19 cellular contexts compared by ENCODE assay signal in genomic region chr12:122004633-122005071, GRCh38. TPM values are rescaled to one million over a fixed set of nuclear protein-coding genes. Genes with fewer than 3 reads are reported as not detected.
A peak's percentile ranks its signal among the peaks of the same experiment; 100 is the strongest.
DNase-seq lines count a peak whose midpoint lies in the region; ATAC-seq and TF ChIP-seq lines count a peak whose summit lies in the region.
"Had no signal": no experiment of that assay in that cellular context is flagged by ENCODE, and none has a peak within 500 bp of the region (broad histone marks: within the 10 kb centered on the region; RNA-seq: fewer than 3 reads in every experiment).

No MANE protein-coding gene starts in this region.

- H3K4me3 ChIP-seq in OCI-LY3 (ENCODE audit: low read length): peak overlapping the region; percentile 43
- H3K4me3 ChIP-seq in right cardiac atrium (ENCODE audit: low read length): no peak overlapping the region
- peak overlapping the region in 1 of 2 donors; percentile 12 for H3K4me3 ChIP-seq in tibial artery
- no peak overlapping the region for H3K4me3 ChIP-seq in dorsolateral prefrontal cortex
- H3K4me3 ChIP-seq: A549, esophagus squamous epithelium, sigmoid colon, upper lobe of left lung had no signal

- no peaks in the 10 kb centered on the region for H3K36me3 Mint-ChIP-seq in activated CD8-positive, alpha-beta T cell treated with anti-CD3 and anti-CD28 coated beads for 36 hours (ENCODE audit: low read depth)
- H3K36me3 Mint-ChIP-seq in activated CD8-positive, alpha-beta T cell treated with anti-CD3 and anti-CD28 coated beads, Interleukin-2, amount 10 ng/mL, durations not matched to agents 7 days and 5 days (ENCODE audit: low read depth): no peaks in the 10 kb centered on the region

- no peak for TF ChIP-seq CTCF in activated CD8-positive, alpha-beta T cell treated with anti-CD3 and anti-CD28 coated beads for 36 hours (IDR thresholded peaks at IDR 0.05)
- no peak for TF ChIP-seq CTCF in OCI-LY3 (IDR thresholded peaks at IDR 0.05; ENCODE audit: low read depth, low read length)
- no peak for TF ChIP-seq CTCF in tibial artery (IDR thresholded peaks at IDR 0.05)
- TF ChIP-seq CTCF in dorsolateral prefrontal cortex (IDR thresholded peaks at IDR 0.05 in 54 of 56, conservative IDR thresholded peaks at IDR 0.05 in 2 of 56; ENCODE audit: low read depth in 1 of 56, partially characterized antibody in 56 of 56): no peak

- no peaks in the 10 kb centered on the region for H4K20me1 ChIP-seq in OCI-LY3 (ENCODE audit: insufficient read depth, low read length)

- H3K27me3 ChIP-seq in OCI-LY3 (ENCODE audit: low read depth, low read length): peaks cover 41% of the 10 kb centered on the region
- H3K27me3 ChIP-seq in right cardiac atrium (ENCODE audit: control insufficient read depth, insufficient read depth): no peaks in the 10 kb centered on the region
- no peaks in the 10 kb centered on the region for H3K27me3 ChIP-seq in tibial artery
- H3K27me3 ChIP-seq in dorsolateral prefrontal cortex: no peaks in the 10 kb centered on the region
- H3K27me3 ChIP-seq: sigmoid colon, upper lobe of left lung had no signal

- CTCF ChIA-PET in activated CD8-positive, alpha-beta T cell treated with anti-CD3 and anti-CD28 coated beads for 36 hours (lab: Charles Lee): interaction anchor here (1.0 to 1.4 kb wide), 3 partner anchors 25 to 814 kb away, joined by 3 to 5 read pairs (median 3); no protein-coding TSS in a partner anchor
- CTCF ChIA-PET in activated CD8-positive, alpha-beta T cell treated with anti-CD3 and anti-CD28 coated beads, Interleukin-2, amount 10 ng/mL, durations not matched to agents 7 days and 5 days (lab: Charles Lee): interaction anchor here (1.1 to 1.6 kb wide), 3 partner anchors 13 to 191 kb away, joined by 3 to 4 read pairs (median 3); partner anchors contain the start of gene CFAP251

- H3K4me3 Mint-ChIP-seq in activated CD8-positive, alpha-beta T cell treated with anti-CD3 and anti-CD28 coated beads for 36 hours: no peak overlapping the region
- no peak overlapping the region for H3K4me3 Mint-ChIP-seq in activated CD8-positive, alpha-beta T cell treated with anti-CD3 and anti-CD28 coated beads, Interleukin-2, amount 10 ng/mL, durations not matched to agents 7 days and 5 days
- H3K4me3 Mint-ChIP-seq: activated CD4-positive, alpha-beta T cell treated with anti-CD3 and anti-CD28 coated beads, Interleukin-2, amount 10 ng/mL, durations not matched to agents 7 days and 5 days; HFFc6; nephron; T-helper 17 cell had no signal

- H3K9me3 Mint-ChIP-seq in activated CD8-positive, alpha-beta T cell treated with anti-CD3 and anti-CD28 coated beads for 36 hours: no peaks in the 10 kb centered on the region
- H3K9me3 Mint-ChIP-seq in activated CD8-positive, alpha-beta T cell treated with anti-CD3 and anti-CD28 coated beads, Interleukin-2, amount 10 ng/mL, durations not matched to agents 7 days and 5 days (ENCODE audit: insufficient read depth): peaks cover 1% of the 10 kb centered on the region

- H3K27ac ChIP-seq in OCI-LY3 (ENCODE audit: low read length) (peak overlapping the region; percentile 84), right cardiac atrium (ENCODE audit: low read length) (peak overlapping the region; percentile 61), tibial artery (peak overlapping the region; percentile 66 to 80), dorsolateral prefrontal cortex (peak overlapping the region in 12 of 59 donors; percentile 7 to 70 (median 37))
- H3K27ac ChIP-seq: A549, sigmoid colon had no signal

- peak overlapping the region; percentile 70 for H3K4me2 ChIP-seq in OCI-LY3 (ENCODE audit: low read length)
- H3K4me2 ChIP-seq: A549 had no signal

- intact Hi-C loops in activated CD8-positive, alpha-beta T cell treated with anti-CD3 and anti-CD28 coated beads for 36 hours (cut with micrococcal nuclease): no loop called here
- intact Hi-C loops in right cardiac atrium (cut with DNase I): no loop called here
- intact Hi-C loops in tibial artery (cut with DNase I; ENCODE audit: low total_unique reads): no loop called here
- intact Hi-C loops in dorsolateral prefrontal cortex (cut with DNase I): loop anchor here in 1 of 2 donors (5.0 kb wide), 1 partner anchor 47 kb away; no protein-coding TSS in a partner anchor

- H3K36me3 ChIP-seq in OCI-LY3 (replicated peaks; ENCODE audit: low read depth, low read length): no peaks in the 10 kb centered on the region
- no peaks in the 10 kb centered on the region for H3K36me3 ChIP-seq in tibial artery
- H3K36me3 ChIP-seq: esophagus squamous epithelium, sigmoid colon, upper lobe of left lung had no signal

- peaks cover 30% of the 10 kb centered on the region for H3K4me1 Mint-ChIP-seq in activated CD8-positive, alpha-beta T cell treated with anti-CD3 and anti-CD28 coated beads for 36 hours (ENCODE audit: low read depth)
- H3K4me1 Mint-ChIP-seq in activated CD8-positive, alpha-beta T cell treated with anti-CD3 and anti-CD28 coated beads, Interleukin-2, amount 10 ng/mL, durations not matched to agents 7 days and 5 days (ENCODE audit: low read depth): peaks cover 35% of the 10 kb centered on the region

- H3K9ac ChIP-seq in OCI-LY3 (ENCODE audit: low read length): peak overlapping the region; percentile 56

- H3K79me2 ChIP-seq in OCI-LY3 (ENCODE audit: low read length): no peaks in the 10 kb centered on the region

- H3K9me3 ChIP-seq in OCI-LY3 (ENCODE audit: insufficient read depth, low read length) (peaks cover 8% of the 10 kb centered on the region; the same call in 1 of the 2 replicates), right cardiac atrium (ENCODE audit: control insufficient read depth, low read length) (no peaks in the 10 kb centered on the region), tibial artery (no peaks in the 10 kb centered on the region)
- H3K9me3 ChIP-seq: A549, esophagus squamous epithelium, sigmoid colon, upper lobe of left lung had no signal

- no peak overlapping the region for H3K27ac Mint-ChIP-seq in activated CD8-positive, alpha-beta T cell treated with anti-CD3 and anti-CD28 coated beads for 36 hours
- no peak overlapping the region for H3K27ac Mint-ChIP-seq in activated CD8-positive, alpha-beta T cell treated with anti-CD3 and anti-CD28 coated beads, Interleukin-2, amount 10 ng/mL, durations not matched to agents 7 days and 5 days
- H3K27ac Mint-ChIP-seq: activated CD4-positive, alpha-beta T cell treated with anti-CD3 and anti-CD28 coated beads, Interleukin-2, amount 10 ng/mL, durations not matched to agents 7 days and 5 days; HFFc6; nephron; T-helper 17 cell had no signal

- H3K27me3 Mint-ChIP-seq in activated CD8-positive, alpha-beta T cell treated with anti-CD3 and anti-CD28 coated beads for 36 hours: peaks cover 5% of the 10 kb centered on the region
- H3K27me3 Mint-ChIP-seq in activated CD8-positive, alpha-beta T cell treated with anti-CD3 and anti-CD28 coated beads, Interleukin-2, amount 10 ng/mL, durations not matched to agents 7 days and 5 days (ENCODE audit: low read depth): peaks cover 29% of the 10 kb centered on the region

- peaks cover 50% of the 10 kb centered on the region for H3K4me1 ChIP-seq in OCI-LY3 (ENCODE audit: low read length)
- H3K4me1 ChIP-seq in right cardiac atrium (ENCODE audit: control insufficient read depth, insufficient read depth, low read length): peaks cover 2% of the 10 kb centered on the region
- peaks cover 0 to 24% (median 13%) of the 10 kb centered on the region in 4 donors for H3K4me1 ChIP-seq in tibial artery
- H3K4me1 ChIP-seq: A549, sigmoid colon had no signal

- ATAC-seq in activated CD8-positive, alpha-beta T cell treated with anti-CD3 and anti-CD28 coated beads for 36 hours: peak; percentile 67
- no peak for ATAC-seq in activated CD8-positive, alpha-beta T cell treated with anti-CD3 and anti-CD28 coated beads, Interleukin-2, amount 10 ng/mL, durations not matched to agents 7 days and 5 days
- ATAC-seq in right cardiac atrium: peak; percentile 42 to 47
- ATAC-seq: A549 had no signal

- no peak for DNase-seq in activated CD8-positive, alpha-beta T cell treated with anti-CD3 and anti-CD28 coated beads for 36 hours
- no peak for DNase-seq in activated CD8-positive, alpha-beta T cell treated with anti-CD3 and anti-CD28 coated beads, Interleukin-2, amount 10 ng/mL, durations not matched to agents 7 days and 5 days
- peak in 1 of 3 donors; percentile 62 for DNase-seq in right cardiac atrium
- DNase-seq in tibial artery: no peak
- DNase-seq in NCI-H146 (lab: John Stamatoyannopoulos, UW): no peak
- no peak for DNase-seq in dorsolateral prefrontal cortex
- no peak for DNase-seq in amniotic stem cell (lab: John Stamatoyannopoulos, UW)
- DNase-seq: activated CD4-positive, alpha-beta T cell treated with anti-CD3 and anti-CD28 coated beads, Interleukin-2, amount 10 ng/mL, durations not matched to agents 7 days and 5 days; activated effector memory CD4-positive, alpha-beta T cell treated with anti-CD3 and anti-CD28 coated beads, Interleukin-2, amount 50 U/mL, for 16 hours; DMS53; esophagus squamous epithelium; HFFc6; NCI-H1694 treated with DMSO at 0.1 percent for 48 hours; sigmoid colon; T-helper 17 cell had no signal

- WGBS in right cardiac atrium: 36% methylated on average over 12 of the region's 12 CpGs

- POLR2A ChIA-PET in activated CD8-positive, alpha-beta T cell treated with anti-CD3 and anti-CD28 coated beads for 36 hours (lab: Charles Lee): interaction anchor here (0.6 to 1.1 kb wide), 4 partner anchors 16 to 379 kb away, joined by 3 to 5 read pairs (median 3); no protein-coding TSS in a partner anchor
- POLR2A ChIA-PET in activated CD8-positive, alpha-beta T cell treated with anti-CD3 and anti-CD28 coated beads, Interleukin-2, amount 10 ng/mL, durations not matched to agents 7 days and 5 days (lab: Charles Lee): no interaction called here

- H2AFZ ChIP-seq in OCI-LY3 (ENCODE audit: low read depth, low read length): peak overlapping the region; percentile 43; the same call in 1 of the 2 replicates

RNA-seq across cellular contexts. Expression of gene BCL7A, which starts 17.0 kb away (rescaled TPM):
- total RNA-seq in activated CD8-positive, alpha-beta T cell treated with anti-CD3 and anti-CD28 coated beads for 36 hours: 1 to 10 TPM; 6.7 to 7.3 TPM
- 1 to 10 TPM; 6.2 to 8.1 TPM for total RNA-seq in activated CD8-positive, alpha-beta T cell treated with anti-CD3 and anti-CD28 coated beads, Interleukin-2, amount 10 ng/mL, durations not matched to agents 7 days and 5 days
- total RNA-seq in right cardiac atrium: 10 to 100 TPM in 3 of 4 donors, 1 to 10 TPM in 1; 9.5 to 13.2 (median 11.8) TPM
- polyA plus RNA-seq in right cardiac atrium: 6.7 TPM
- total RNA-seq in dorsolateral prefrontal cortex: 10 to 100 TPM; 25.2 to 50.3 (median 39.4) TPM
